Comparison of ENCODE assay signal across 17 cellular contexts in genomic region chr1:221834698-221835538, GRCh38.
DNase-seq lines count a peak whose midpoint lies in the region; ATAC-seq, FAIRE-seq and TF ChIP-seq lines count a peak whose summit lies in the region.
"Had no signal": no experiment of that assay in that cellular context is flagged by ENCODE, and none has a peak within 500 bp of the region (broad histone marks: within the 10 kb centered on the region; RNA-seq: fewer than 3 reads in every experiment).

No MANE protein-coding gene starts in this region.

- no peaks in the 10 kb centered on the region for H3K27me3 ChIP-seq in PC-3 (ENCODE audit: low read length)
- H3K27me3 ChIP-seq in endodermal cell (ENCODE audit: control insufficient read depth, insufficient read depth, low read length, poor library complexity, severe bottlenecking): no peaks in the 10 kb centered on the region
- H3K27me3 ChIP-seq in keratinocyte (ENCODE audit: control insufficient read depth, extremely low read depth, insufficient read depth, low read length): no peaks in the 10 kb centered on the region
- no peaks in the 10 kb centered on the region for H3K27me3 ChIP-seq in smooth muscle cell (ENCODE audit: low read depth)

- ATAC-seq in PC-3: no peak
- no peak for ATAC-seq in stimulated activated memory B cell treated with anti-CD40 and anti-IgM and Interleukin-4, amounts not matched to agents 10 μg/mL and 1 μg/mL and 100 μg/mL, for 72 hours

- H3K4me1 ChIP-seq in PC-3 (ENCODE audit: insufficient read depth, low read length) (peaks cover 18% of the 10 kb centered on the region), endodermal cell (ENCODE audit: control insufficient read depth, insufficient read depth, low read length) (peaks cover 14% of the 10 kb centered on the region), keratinocyte (ENCODE audit: control insufficient read depth, extremely low read depth, insufficient read depth, low read length) (peaks cover 46% of the 10 kb centered on the region), smooth muscle cell (ENCODE audit: low read depth) (no peaks in the 10 kb centered on the region)

- H3K27ac ChIP-seq in PC-3 (ENCODE audit: low read length) (no peak overlapping the region), endodermal cell (ENCODE audit: low read depth, low read length) (no peak overlapping the region), keratinocyte (ENCODE audit: control insufficient read depth, insufficient read depth, low read length) (no peak overlapping the region), smooth muscle cell (ENCODE audit: low read depth) (peak overlapping the region; percentile 49)
- H3K27ac ChIP-seq: RWPE1 had no signal

- H3K27ac Mint-ChIP-seq in endodermal cell: no peak overlapping the region
- no peak overlapping the region for H3K27ac Mint-ChIP-seq in stimulated activated memory B cell treated with anti-CD40 and anti-IgM and Interleukin-4, amounts not matched to agents 10 μg/mL and 1 μg/mL and 100 μg/mL, for 72 hours

- no peak overlapping the region for H3K4me3 Mint-ChIP-seq in endodermal cell
- no peak overlapping the region for H3K4me3 Mint-ChIP-seq in stimulated activated memory B cell treated with anti-CD40 and anti-IgM and Interleukin-4, amounts not matched to agents 10 μg/mL and 1 μg/mL and 100 μg/mL, for 72 hours

- peak; percentile 46 for FAIRE-seq in keratinocyte (lab: Jason Lieb, UNC)
- FAIRE-seq: HTR-8/SVneo had no signal

- no TSS peak for BruUV-seq in PC-3 (replicated peaks; lab: Mats Ljungman, UMichigan)

- no peaks in the 10 kb centered on the region for H3K9me3 Mint-ChIP-seq in endodermal cell
- H3K9me3 Mint-ChIP-seq in stimulated activated memory B cell treated with anti-CD40 and anti-IgM and Interleukin-4, amounts not matched to agents 10 μg/mL and 1 μg/mL and 100 μg/mL, for 72 hours: no peaks in the 10 kb centered on the region

- H4K20me1 ChIP-seq in PC-3 (ENCODE audit: low read length): no peaks in the 10 kb centered on the region
- H4K20me1 ChIP-seq in keratinocyte (ENCODE audit: control insufficient read depth, extremely low read depth, insufficient read depth, low read length): no peaks in the 10 kb centered on the region
- H4K20me1 ChIP-seq in smooth muscle cell (ENCODE audit: low read depth): no peaks in the 10 kb centered on the region

- H3K9ac ChIP-seq in PC-3 (ENCODE audit: low read length) (no peak overlapping the region), endodermal cell (ENCODE audit: extremely low read depth, low read length, poor library complexity, severe bottlenecking) (no peak overlapping the region), keratinocyte (ENCODE audit: control insufficient read depth, extremely low read depth, insufficient read depth, low read length) (no peak overlapping the region), smooth muscle cell (ENCODE audit: low read depth) (no peak overlapping the region)

- intact Hi-C loops in PC-3 (cut with micrococcal nuclease): loop anchor here (5.0 kb wide), 1 partner anchor 172 kb away; no protein-coding TSS in a partner anchor

- no peaks in the 10 kb centered on the region for H3K27me3 Mint-ChIP-seq in endodermal cell (ENCODE audit: insufficient read depth)
- no peaks in the 10 kb centered on the region for H3K27me3 Mint-ChIP-seq in stimulated activated memory B cell treated with anti-CD40 and anti-IgM and Interleukin-4, amounts not matched to agents 10 μg/mL and 1 μg/mL and 100 μg/mL, for 72 hours

- H3K36me3 ChIP-seq in PC-3 (ENCODE audit: low read depth, low read length) (no peaks in the 10 kb centered on the region), endodermal cell (ENCODE audit: control insufficient read depth, insufficient read depth, low read length) (no peaks in the 10 kb centered on the region), keratinocyte (ENCODE audit: control insufficient read depth in 2 of 2, extremely low read depth in 1 of 2, insufficient read depth in 2 of 2, low read length in 2 of 2) (no peaks in the 10 kb centered on the region), smooth muscle cell (ENCODE audit: low read depth) (no peaks in the 10 kb centered on the region)

- TF ChIP-seq CTCF in PC-3 (conservative IDR thresholded peaks at IDR 0.05; ENCODE audit: low read depth, low read length) (no peak), endodermal cell (conservative IDR thresholded peaks at IDR 0.05) (peak; percentile 0), keratinocyte (optimal IDR thresholded peaks at IDR 0.05 in 1 of 3, IDR thresholded peaks at IDR 0.05 in 1 of 3, conservative IDR thresholded peaks at IDR 0.05 in 1 of 3; ENCODE audit: extremely low read depth in 1 of 3, insufficient read depth in 2 of 3, low read length in 3 of 3) (no peak), smooth muscle cell (IDR thresholded peaks at IDR 0.05; ENCODE audit: borderline replicate concordance, insufficient read depth, poor library complexity, severe bottlenecking) (no peak)

- no peaks in the 10 kb centered on the region for H3K9me1 ChIP-seq in keratinocyte (ENCODE audit: control insufficient read depth, extremely low read depth, insufficient read depth, low read length)

- H3K9me2 ChIP-seq in PC-3 (replicated peaks; ENCODE audit: low read length): no peaks in the 10 kb centered on the region

- DNase-seq in PC-3: peak; percentile 19
- DNase-seq in endodermal cell: peak; percentile 59
- DNase-seq in keratinocyte (ENCODE audit: low read depth, low spot score): no peak
- no peak for DNase-seq in smooth muscle cell (lab: John Stamatoyannopoulos, UW; ENCODE audit: unreplicated experiment)
- DNase-seq in activated CD4-positive, alpha-beta T cell treated with anti-CD3 and anti-CD28 coated beads, Interleukin-2, amount 50 U/mL, for 1 hour: no peak
- no peak for DNase-seq in LoVo (ENCODE audit: low spot score)
- DNase-seq: ACHN, C1 segment of cervical spinal cord, DMS79, HCEC 1CT, NCI-H1694 treated with DMSO at 0.1 percent for 48 hours, NCI-H2107, NCI-H2227 treated with DMSO at 0.1 percent for 48 hours, NCI-H524 treated with DMSO at 0.1 percent for 48 hours had no signal

- H3F3A ChIP-seq in PC-3 (ENCODE audit: low read length, unreplicated experiment): no peaks in the 10 kb centered on the region
- no peaks in the 10 kb centered on the region for H3F3A ChIP-seq in smooth muscle cell (ENCODE audit: low read depth)

- 92 to 95% methylated on average over 2 to 3 of the region's 3 CpGs for WGBS in endodermal cell (ENCODE audit: insufficient coverage in 1 of 2, insufficient read length in 1 of 2), 2 experiments
- WGBS in smooth muscle cell (ENCODE audit: low lambda C conversion rate): 89% methylated on average over 3 of the region's 3 CpGs

- dilution Hi-C loops in keratinocyte (cut with MboI; ENCODE audit: extremely low pct_ligation_motif_present, low sequenced_read_pairs): no loop called here

- H3K4me2 ChIP-seq in PC-3 (ENCODE audit: low read length) (no peak overlapping the region), keratinocyte (ENCODE audit: control insufficient read depth, extremely low read depth, insufficient read depth, low read depth, low read length) (no peak overlapping the region), smooth muscle cell (no peak overlapping the region)

- no peaks in the 10 kb centered on the region for H3K36me3 Mint-ChIP-seq in endodermal cell (ENCODE audit: low read depth)
- no peaks in the 10 kb centered on the region for H3K36me3 Mint-ChIP-seq in stimulated activated memory B cell treated with anti-CD40 and anti-IgM and Interleukin-4, amounts not matched to agents 10 μg/mL and 1 μg/mL and 100 μg/mL, for 72 hours

- H2AFZ ChIP-seq in PC-3 (ENCODE audit: low read length): no peak overlapping the region
- H2AFZ ChIP-seq in keratinocyte (ENCODE audit: control insufficient read depth, low read length): no peak overlapping the region
- H2AFZ ChIP-seq in smooth muscle cell (ENCODE audit: low read depth): no peak overlapping the region

- H3K79me2 ChIP-seq in PC-3 (ENCODE audit: low read length) (no peaks in the 10 kb centered on the region), keratinocyte (ENCODE audit: control insufficient read depth, insufficient read depth, low read length) (no peaks in the 10 kb centered on the region), smooth muscle cell (ENCODE audit: low read depth) (no peaks in the 10 kb centered on the region)

- H3K4me3 ChIP-seq in PC-3 (ENCODE audit: low read length) (no peak overlapping the region), endodermal cell (ENCODE audit: low read length) (no peak overlapping the region), keratinocyte (ENCODE audit: control insufficient read depth in 2 of 3, extremely low read depth in 1 of 3, insufficient read depth in 2 of 3, low read depth in 1 of 3, low read length in 3 of 3) (no peak overlapping the region), smooth muscle cell (no peak overlapping the region)

- CTCF ChIA-PET in PC-3 (lab: Charles Lee): no interaction called here

- POLR2A ChIA-PET in PC-3 (lab: Charles Lee; ENCODE audit: unreplicated experiment): no interaction called here

- H3K4me1 Mint-ChIP-seq in endodermal cell: peaks cover 22% of the 10 kb centered on the region
- H3K4me1 Mint-ChIP-seq in stimulated activated memory B cell treated with anti-CD40 and anti-IgM and Interleukin-4, amounts not matched to agents 10 μg/mL and 1 μg/mL and 100 μg/mL, for 72 hours: peaks cover 34% of the 10 kb centered on the region

- H3K9me3 ChIP-seq in PC-3 (ENCODE audit: low read length): no peaks in the 10 kb centered on the region
- H3K9me3 ChIP-seq in endodermal cell (ENCODE audit: control insufficient read depth, low read length): no peaks in the 10 kb centered on the region
- H3K9me3 ChIP-seq in keratinocyte (ENCODE audit: control insufficient read depth, low read depth, low read length): no peaks in the 10 kb centered on the region
- H3K9me3 ChIP-seq in smooth muscle cell (replicated peaks; ENCODE audit: low read depth): no peaks in the 10 kb centered on the region

Comparison
In these comparisons a context has a peak if more than half of its experiments do, and no peak if none do; other contexts are left out.
1. DNase-seq: peak in PC-3 (single experiment) and endodermal cell (single experiment); none in keratinocyte (single experiment), smooth muscle cell (single experiment), activated CD4-positive, alpha-beta T cell treated with anti-CD3 and anti-CD28 coated beads, Interleukin-2, amount 50 U/mL, for 1 hour (single experiment) and LoVo (single experiment).